8 cellular contexts compared by ENCODE assay signal in genomic region chr22:35154937-35155387, GRCh38.
A peak's percentile ranks its signal among the peaks of the same experiment; 100 is the strongest.
DNase-seq lines count a peak whose midpoint lies in the region; ATAC-seq and TF ChIP-seq lines count a peak whose summit lies in the region.

No MANE protein-coding gene starts in this region.

- 7 to 19% methylated on average over 9 to 10 of the region's 10 CpGs for WGBS in gastroesophageal sphincter (ENCODE audit: low coverage in 1 of 2), 2 donors

- peaks cover 90% of the 10 kb centered on the region for H3K27me3 ChIP-seq in gastroesophageal sphincter

- peak; percentile 19 for DNase-seq in stimulated activated CD4-positive, alpha-beta T cell treated with anti-CD3 and anti-CD28 coated beads, Interleukin-1b, Interleukin-23, amount 100 ng/mL, for 48 hours
- DNase-seq in stimulated activated CD4-positive, alpha-beta T cell treated with anti-CD3 and anti-CD28 coated beads, Interleukin-12 subunit alpha, Interleukin-12 subunit beta, amount 100 ng/mL, for 4 hours: no peak
- DNase-seq in MV-4-11 (lab: John Stamatoyannopoulos, UW) (peak; percentile 15), posterior cingulate gyrus (peak; percentile 21 to 93 (median 56))

- no peak overlapping the region for H3K27ac ChIP-seq in VCaP
- no peak overlapping the region for H3K27ac ChIP-seq in gastroesophageal sphincter

- no peak for TF ChIP-seq EP300 in gastroesophageal sphincter (IDR thresholded peaks at IDR 0.05)

- peak; percentile 93 for TF ChIP-seq CTCF in VCaP (conservative IDR thresholded peaks at IDR 0.05)
- TF ChIP-seq CTCF in gastroesophageal sphincter (IDR thresholded peaks at IDR 0.05): peak; percentile 26 to 72 (median 34)

- TF ChIP-seq POLR2A in gastroesophageal sphincter (IDR thresholded peaks at IDR 0.05): no peak

- intact Hi-C loops in posterior cingulate gyrus (cut with DNase I): loop anchor here (5.0 kb wide), 1 partner anchor 1853 kb away; no protein-coding TSS in a partner anchor

- ATAC-seq in gastroesophageal sphincter: no peak
- ATAC-seq in GM18511 (IDR thresholded peaks at IDR 0.05; ENCODE audit: unreplicated experiment): no peak
- ATAC-seq in GM18909 (IDR thresholded peaks at IDR 0.05; ENCODE audit: poor library complexity, unreplicated experiment): no peak

- H3K4me3 ChIP-seq in gastroesophageal sphincter: no peak overlapping the region

- H3K4me1 ChIP-seq in gastroesophageal sphincter: peaks cover 0 to 5% (median 0%) of the 10 kb centered on the region in 3 donors

- no peaks in the 10 kb centered on the region for H3K9me3 ChIP-seq in gastroesophageal sphincter

- H3K36me3 ChIP-seq in gastroesophageal sphincter: no peaks in the 10 kb centered on the region
